ENCODE assay signal across 1 cellular context in genomic region chr5:1006656-1007071, GRCh38.
TF ChIP-seq lines count a peak whose summit lies in the region.

No MANE protein-coding gene starts in this region.

TF ChIP-seq in SK-N-SH, 30 proteins besides CTCF, POLR2A, EP300 and RAD21 (continued from another document):
- no peak for TF ChIP-seq REST (IDR thresholded peaks at IDR 0.05; ENCODE audit: low read depth, low read length)
- TF ChIP-seq FOXJ3 (CRISPR knock-in tag; IDR thresholded peaks at IDR 0.05): no peak
- no peak for TF ChIP-seq RCOR1 (IDR thresholded peaks at IDR 0.05; ENCODE audit: low read length)
TF ChIP-seq in SK-N-SH: peak in this region for 0.
